Comparison of ENCODE assay signal across 19 cellular contexts in genomic region chr4:186634591-186635128, GRCh38.
"Had no signal": no experiment of that assay in that cellular context is flagged by ENCODE, and none has a peak within 500 bp of the region (broad histone marks: within the 10 kb centered on the region; RNA-seq: fewer than 3 reads in every experiment).

No MANE protein-coding gene starts in this region.

- H3K9me3 ChIP-seq: heart right ventricle, mucosa of descending colon, psoas muscle, right atrium auricular region, tibial artery had no signal

- H3K27me3 ChIP-seq: heart right ventricle, right atrium auricular region, tibial artery had no signal

- H3K4me1 Mint-ChIP-seq: activated naive CD8-positive, alpha-beta T cell treated with anti-CD3 and anti-CD28 coated beads, Interleukin-2, amount 50 U/mL, for 24 hours; stimulated activated naive CD8-positive, alpha-beta T cell treated with anti-CD3 and anti-CD28 coated beads, Interleukin-15, amount 100 ng/mL, for 72 hours; T-helper 17 cell had no signal

- H3K27ac Mint-ChIP-seq: activated CD4-positive, alpha-beta memory T cell treated with anti-CD3 and anti-CD28 coated beads for 36 hours; activated naive CD8-positive, alpha-beta T cell treated with anti-CD3 and anti-CD28 coated beads, Interleukin-2, amount 50 U/mL, for 24 hours; activated T-cell treated with anti-CD3 and anti-CD28 coated beads, Interleukin-2, amount 50 U/mL, for 72 hours; brain; dendritic cell treated with granulocyte-macrophage colony-stimulating factor and Interleukin-4, amounts not matched to agents 40 ng/mL and 50 ng/mL, for 4 days; stimulated activated naive CD8-positive, alpha-beta T cell treated with anti-CD3 and anti-CD28 coated beads, Interleukin-15, amount 100 ng/mL, for 72 hours; T-helper 17 cell had no signal

- H3K9me3 Mint-ChIP-seq: brain; dendritic cell treated with granulocyte-macrophage colony-stimulating factor and Interleukin-4, amounts not matched to agents 40 ng/mL and 50 ng/mL, for 4 days had no signal

- H3K4me3 Mint-ChIP-seq: activated CD4-positive, alpha-beta memory T cell treated with anti-CD3 and anti-CD28 coated beads for 36 hours; activated naive CD8-positive, alpha-beta T cell treated with anti-CD3 and anti-CD28 coated beads, Interleukin-2, amount 50 U/mL, for 24 hours; activated T-cell treated with anti-CD3 and anti-CD28 coated beads, Interleukin-2, amount 50 U/mL, for 72 hours; brain; dendritic cell treated with granulocyte-macrophage colony-stimulating factor and Interleukin-4, amounts not matched to agents 40 ng/mL and 50 ng/mL, for 4 days; stimulated activated naive CD8-positive, alpha-beta T cell treated with anti-CD3 and anti-CD28 coated beads, Interleukin-15, amount 100 ng/mL, for 72 hours; T-helper 17 cell had no signal

- H3K4me3 ChIP-seq: heart right ventricle, mucosa of descending colon, psoas muscle, right atrium auricular region, tibial artery had no signal

- ATAC-seq: activated naive CD8-positive, alpha-beta T cell treated with anti-CD3 and anti-CD28 coated beads, Interleukin-2, amount 50 U/mL, for 24 hours; activated T-cell treated with anti-CD3 and anti-CD28 coated beads, Interleukin-2, amount 50 U/mL, for 72 hours; heart right ventricle; mucosa of descending colon; psoas muscle; stimulated activated naive CD8-positive, alpha-beta T cell treated with anti-CD3 and anti-CD28 coated beads, Interleukin-15, amount 100 ng/mL, for 72 hours; T-helper 17 cell had no signal

- H3K27me3 Mint-ChIP-seq: activated CD4-positive, alpha-beta memory T cell treated with anti-CD3 and anti-CD28 coated beads for 36 hours; activated naive CD8-positive, alpha-beta T cell treated with anti-CD3 and anti-CD28 coated beads, Interleukin-2, amount 50 U/mL, for 24 hours; brain; dendritic cell treated with granulocyte-macrophage colony-stimulating factor and Interleukin-4, amounts not matched to agents 40 ng/mL and 50 ng/mL, for 4 days; stimulated activated naive CD8-positive, alpha-beta T cell treated with anti-CD3 and anti-CD28 coated beads, Interleukin-15, amount 100 ng/mL, for 72 hours; T-helper 17 cell had no signal

- DNase-seq: activated CD4-positive, alpha-beta memory T cell treated with anti-CD3 and anti-CD28 coated beads for 36 hours; activated CD4-positive, alpha-beta T cell treated with anti-CD3 and anti-CD28 coated beads for 48 hours; activated gamma-delta T cell; activated naive CD4-positive, alpha-beta T cell treated with anti-CD3 and anti-CD28 coated beads, Interleukin-2, amount 50 U/mL, for 16 hours; activated naive CD8-positive, alpha-beta T cell treated with anti-CD3 and anti-CD28 coated beads, Interleukin-2, amount 50 U/mL, for 24 hours; activated T-cell treated with anti-CD3 and anti-CD28 coated beads, Interleukin-2, amount 50 U/mL, for 72 hours; effector CD4-positive, alpha-beta T cell; heart right ventricle; mucosa of descending colon; psoas muscle; stimulated activated CD4-positive, alpha-beta T cell treated with anti-CD3 and anti-CD28 coated beads, Interleukin-12 subunit alpha, Interleukin-12 subunit beta, amount 100 ng/mL, for 4 hours; stimulated activated CD4-positive, alpha-beta T cell treated with anti-CD3 and anti-CD28 coated beads, Interleukin-4, amount 100 ng/mL, for 4 hours; stimulated activated naive CD8-positive, alpha-beta T cell treated with anti-CD3 and anti-CD28 coated beads, Interleukin-15, amount 100 ng/mL, for 72 hours; SW 1271; T-helper 17 cell; tibial artery had no signal

- H3K36me3 Mint-ChIP-seq: activated CD4-positive, alpha-beta memory T cell treated with anti-CD3 and anti-CD28 coated beads for 36 hours had no signal

- H3K4me1 ChIP-seq: heart right ventricle, psoas muscle, right atrium auricular region, tibial artery had no signal

- H3K27ac ChIP-seq: heart right ventricle, psoas muscle, right atrium auricular region, tibial artery had no signal
